Comparison of ENCODE assay signal across 11 cellular contexts in the genomic region with DNA sequence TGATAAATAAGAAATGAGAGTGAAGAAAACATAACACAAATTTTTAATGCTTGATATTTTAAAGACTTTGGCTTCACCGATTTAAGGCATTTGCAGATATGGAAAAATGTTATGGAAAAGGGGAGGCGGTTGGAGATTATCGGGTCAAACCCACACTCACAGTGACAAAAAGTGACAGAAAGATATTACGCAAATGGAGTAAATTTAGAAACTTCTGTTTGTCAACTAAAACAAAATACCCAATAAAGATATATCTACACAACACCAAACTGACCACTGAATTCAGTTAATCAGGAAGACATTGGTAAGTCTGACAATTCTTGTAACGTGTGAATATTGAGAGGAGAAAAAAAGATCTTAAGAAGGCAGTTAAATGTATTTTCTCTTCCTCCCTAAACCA. TPM values are rescaled to one million over a fixed set of nuclear protein-coding genes. Genes with fewer than 3 reads are reported as not detected.
A peak's percentile ranks its signal among the peaks of the same experiment; 100 is the strongest.
DNase-seq lines count a peak whose midpoint lies in the region; ATAC-seq, FAIRE-seq and TF ChIP-seq lines count a peak whose summit lies in the region.
"Had no signal": no experiment of that assay in that cellular context is flagged by ENCODE, and none has a peak within 500 bp of the region (broad histone marks: within the 10 kb centered on the region; RNA-seq: fewer than 3 reads in every experiment).

No MANE protein-coding gene starts in this region.

- H3K36me3 ChIP-seq in ACC112 (ENCODE audit: insufficient read depth, low read length), result no peaks in the 10 kb centered on the region
- no peaks in the 10 kb centered on the region for H3K36me3 ChIP-seq in HUES6 (ENCODE audit: control insufficient read depth, insufficient read depth, low read length)
- H3K36me3 ChIP-seq in K562 (ENCODE audit: control insufficient read depth, insufficient read depth, low read length), result peaks cover 5% of the 10 kb centered on the region; the same call in 1 of the 3 replicates
- no peaks in the 10 kb centered on the region for H3K36me3 ChIP-seq in mucosa of rectum (ENCODE audit: control insufficient read depth in 2 of 2, insufficient read depth in 2 of 2, low read length in 2 of 2)

- POLR2A ChIA-PET in K562 (lab: Yijun Ruan, JAX), result interaction anchor here (1.3 kb wide), 1 partner anchor 11 kb away, joined by 4 read pairs; no protein-coding TSS in a partner anchor

- CTCF ChIA-PET in K562 (lab: Yijun Ruan, JAX; ENCODE audit: low intra/inter-chr PET ratio), result no interaction called here

- no peak overlapping the region; the same call in 1 of the 2 replicates for H3K27ac ChIP-seq in ACC112 (ENCODE audit: low read depth, low read length)
- no peak overlapping the region for H3K27ac ChIP-seq in HUES6 (ENCODE audit: low read depth, low read length)
- H3K27ac ChIP-seq in K562 (ENCODE audit: extremely low read depth, low read depth, low read length), result peak overlapping the region; percentile 97
- H3K27ac ChIP-seq in mucosa of rectum (ENCODE audit: low read depth in 2 of 2, low read length in 2 of 2), result no peak overlapping the region

- no peaks in the 10 kb centered on the region for H3K9me1 ChIP-seq in K562 (ENCODE audit: control insufficient read depth, insufficient read depth, low read length)

- H3K9ac ChIP-seq in HUES6 (ENCODE audit: low read length), result no peak overlapping the region
- H3K9ac ChIP-seq in K562 (ENCODE audit: insufficient read depth in 1 of 2, low read depth in 2 of 2, low read length in 2 of 2), result peak overlapping the region in 1 of 2 experiments; percentile 98; a peak in 3 of 4 replicates
- no peak overlapping the region for H3K9ac ChIP-seq in mucosa of rectum (ENCODE audit: low read depth in 1 of 2, low read length in 2 of 2)

- BruUV-seq in K562 (replicated peaks; lab: Mats Ljungman, UMichigan), result no TSS peak

- no peak for FAIRE-seq in K562 (lab: Jason Lieb, UNC)
- FAIRE-seq: colon, G401.6 had no signal

- TF ChIP-seq EP300 in K562 (IDR thresholded peaks at IDR 0.05; ENCODE audit: low read length), result peak; percentile 90

- TF ChIP-seq CTCF in K562 (IDR thresholded peaks at IDR 0.05 in 2 of 3, conservative IDR thresholded peaks at IDR 0.05 in 1 of 3; ENCODE audit: insufficient read depth in 2 of 3, low read depth in 1 of 3, low read length in 3 of 3), result no peak

- TF ChIP-seq RAD21 in K562 (CRISPR knock-in tag; conservative IDR thresholded peaks at IDR 0.05 in 1 of 2, IDR thresholded peaks at IDR 0.05 in 1 of 2), result no peak

- DNase-seq in K562 (ENCODE audit: extremely low read depth in 1 of 4, low spot score in 3 of 4) (peak in 2 of 4 experiments; percentile 24 to 71), kidney tubule cell (ENCODE audit: low spot score) (no peak), germinal center (ENCODE audit: low spot score) (no peak)
- DNase-seq: NK-92 treated with Interleukin-12 subunit alpha and Interleukin-12 subunit beta, amount 100 ng/mL, for 24 hours had no signal

- no peak for TF ChIP-seq POLR2A in K562 (conservative IDR thresholded peaks at IDR 0.05)

- 0 out of 2 replicates have a peak, but pooled peaks cover 4% of the 10 kb centered on the region for H4K20me1 ChIP-seq in K562 (replicated peaks; ENCODE audit: control insufficient read depth, insufficient read depth, low read length)

- H3K4me3 ChIP-seq in ACC112 (ENCODE audit: low read depth, low read length), result peak overlapping the region; percentile 99
- H3K4me3 ChIP-seq in HUES6 (ENCODE audit: low read depth, low read length), result peak overlapping the region; percentile 98
- peak overlapping the region; percentile 91 for H3K4me3 ChIP-seq in K562
- H3K4me3 ChIP-seq in mucosa of rectum (ENCODE audit: low read length in 2 of 2), result peak overlapping the region; percentile 26 to 96

- no peaks in the 10 kb centered on the region for H3K27me3 ChIP-seq in ACC112 (ENCODE audit: insufficient read depth, low read length)
- no peaks in the 10 kb centered on the region for H3K27me3 ChIP-seq in HUES6 (ENCODE audit: control insufficient read depth, insufficient read depth, low read length)
- H3K27me3 ChIP-seq in K562 (ENCODE audit: control insufficient read depth in 2 of 2, insufficient read depth in 2 of 2, low read length in 2 of 2), result no peaks in the 10 kb centered on the region
- no peaks in the 10 kb centered on the region for H3K27me3 ChIP-seq in mucosa of rectum (ENCODE audit: control insufficient read depth in 2 of 2, insufficient read depth in 2 of 2, low read length in 2 of 2)

- H3K9me3 ChIP-seq in HUES6 (ENCODE audit: control insufficient read depth, insufficient read depth, low read depth, low read length) (no peaks in the 10 kb centered on the region), K562 (replicated peaks; ENCODE audit: control insufficient read depth, insufficient read depth, low read depth, low read length) (no peaks in the 10 kb centered on the region), mucosa of rectum (ENCODE audit: control insufficient read depth in 2 of 2, low read length in 2 of 2) (no peaks in the 10 kb centered on the region)

- no peak for ATAC-seq in K562
- ATAC-seq in HG03442 (IDR thresholded peaks at IDR 0.05; ENCODE audit: unreplicated experiment), result no peak
- ATAC-seq in GM19035 (IDR thresholded peaks at IDR 0.05; ENCODE audit: unreplicated experiment), result no peak

- in situ Hi-C loops in K562 (cut with MboI), result no loop called here

- H2AFZ ChIP-seq in ACC112 (ENCODE audit: low read length, unreplicated experiment) (no peak overlapping the region), K562 (ENCODE audit: low read depth, low read length) (no peak overlapping the region)

- peak overlapping the region; percentile 95 for H3K4me2 ChIP-seq in K562 (ENCODE audit: insufficient read depth, low read length)

- 1% methylated on average over 5 of the region's 5 CpGs for WGBS in K562 (ENCODE audit: insufficient coverage, low coverage, missing lambda C conversion rate)

- peaks cover 93% of the 10 kb centered on the region for H3K79me2 ChIP-seq in ACC112 (ENCODE audit: control insufficient read depth, insufficient read depth, low read length, unreplicated experiment)
- peaks cover 98% of the 10 kb centered on the region for H3K79me2 ChIP-seq in K562 (ENCODE audit: control insufficient read depth, insufficient read depth, low read length)

- H3K4me1 ChIP-seq in ACC112 (ENCODE audit: control insufficient read depth, insufficient read depth, low read length, unreplicated experiment) (peaks cover 13% of the 10 kb centered on the region), HUES6 (ENCODE audit: control insufficient read depth, insufficient read depth, low read length) (peaks cover 17% of the 10 kb centered on the region), K562 (replicated peaks in 1 of 2; ENCODE audit: control insufficient read depth in 2 of 2, insufficient read depth in 2 of 2, low read length in 2 of 2) (peaks cover 3 to 16% of the 10 kb centered on the region in 2 experiments; a peak in 4 of 5 replicates), mucosa of rectum (ENCODE audit: control insufficient read depth in 2 of 2, insufficient read depth in 2 of 2, low read length in 2 of 2) (peaks cover 8 to 10% of the 10 kb centered on the region in 2 donors)

- intact Hi-C loops in K562 (cut with micrococcal nuclease), result loop anchor here (2.0 to 10.0 kb wide), 2 partner anchors 46 to 148 kb away; no protein-coding TSS in a partner anchor

TF ChIP-seq in K562, 482 proteins besides CTCF, POLR2A, EP300 and RAD21 (continues in another document):
- TF ChIP-seq ZNF253 (CRISPR knock-in tag; conservative IDR thresholded peaks at IDR 0.05), result no peak
- TF ChIP-seq L3MBTL2 (IDR thresholded peaks at IDR 0.05), result no peak
- TF ChIP-seq NONO (IDR thresholded peaks at IDR 0.05; ENCODE audit: low read depth in 2 of 2, low read length in 1 of 2), result no peak
- TF ChIP-seq ZNF668 (CRISPR knock-in tag; IDR thresholded peaks at IDR 0.05), result no peak
- no peak for TF ChIP-seq CHD1 (IDR thresholded peaks at IDR 0.05; ENCODE audit: low read length)
- TF ChIP-seq, protein P1, sequence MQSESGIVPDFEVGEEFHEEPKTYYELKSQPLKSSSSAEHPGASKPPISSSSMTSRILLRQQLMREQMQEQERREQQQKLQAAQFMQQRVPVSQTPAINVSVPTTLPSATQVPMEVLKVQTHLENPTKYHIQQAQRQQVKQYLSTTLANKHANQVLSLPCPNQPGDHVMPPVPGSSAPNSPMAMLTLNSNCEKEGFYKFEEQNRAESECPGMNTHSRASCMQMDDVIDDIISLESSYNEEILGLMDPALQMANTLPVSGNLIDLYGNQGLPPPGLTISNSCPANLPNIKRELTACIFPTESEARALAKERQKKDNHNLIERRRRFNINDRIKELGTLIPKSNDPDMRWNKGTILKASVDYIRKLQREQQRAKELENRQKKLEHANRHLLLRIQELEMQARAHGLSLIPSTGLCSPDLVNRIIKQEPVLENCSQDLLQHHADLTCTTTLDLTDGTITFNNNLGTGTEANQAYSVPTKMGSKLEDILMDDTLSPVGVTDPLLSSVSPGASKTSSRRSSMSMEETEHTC (IDR thresholded peaks at IDR 0.05), result no peak
- no peak for TF ChIP-seq ZNF316 (IDR thresholded peaks at IDR 0.05)
- TF ChIP-seq RCOR1 (IDR thresholded peaks at IDR 0.05; ENCODE audit: borderline replicate concordance in 1 of 2, low read depth in 2 of 2, low read length in 2 of 2), result peak in 1 of 2 experiments; percentile 64; a peak in 2 of 4 replicates
- 0 out of 2 replicates have a peak, but pooled peaks have one; percentile 19 for TF ChIP-seq PML (IDR thresholded peaks at IDR 0.05; ENCODE audit: low read length)
- peak; percentile 64 for TF ChIP-seq CREM (IDR thresholded peaks at IDR 0.05; ENCODE audit: low read depth)
- peak; percentile 68 for TF ChIP-seq TAL1 (IDR thresholded peaks at IDR 0.05)
- no peak for TF ChIP-seq THRAP3 (IDR thresholded peaks at IDR 0.05; ENCODE audit: borderline replicate concordance)

RNA-seq across cellular contexts. Expression of a gene that starts 2.5 kb away (rescaled TPM):
- 78.5 and 335 TPM in 2 replicates for total RNA-seq in K562 (2011; cell fraction: chromatin; rRNA removed; ENCODE audit: low replicate concordance)
- 46.4 and 56.5 TPM in 2 replicates for total RNA-seq in K562 (2011; cell fraction: nucleolus; rRNA removed)
- total RNA-seq in K562 (2011; cell fraction: nucleoplasm; rRNA removed), result 94.4 and 121 TPM in 2 replicates
- total RNA-seq in K562 (2014; rRNA removed), result 68.0 and 116 TPM in 2 replicates
- 106 and 131 TPM in 2 replicates for total RNA-seq in K562 (2014; rRNA removed; fragmentation: Illumina TruSeq; extraction: Trizol)
- 118 and 119 TPM in 2 replicates for total RNA-seq in K562 (2015; rRNA removed; fragmentation: Illumina TruSeq; extraction: Trizol)
- total RNA-seq in K562 (2021), result 51.9 and 53.3 TPM in 2 replicates
- polyA plus RNA-seq in K562 (2011; rRNA removed), result 49.3 and 51.3 TPM in 2 replicates
- 11.0 and 12.7 TPM in 2 replicates for polyA plus RNA-seq in K562 (2011; cell fraction: cytosol; rRNA removed)
- 52.5 and 67.8 TPM in 2 replicates for polyA plus RNA-seq in K562 (2011; cell fraction: nucleus; rRNA removed)
- polyA plus RNA-seq in K562 (2012), result 29.0 and 33.0 TPM in 2 replicates
- 83.8 and 109 TPM in 2 replicates for polyA plus RNA-seq in K562 (2014; fragmentation: Illumina TruSeq; extraction: Trizol)
- polyA plus RNA-seq in K562 (2014; fragmentation: Nextera tagmentation; extraction: Ambion mirVana), result 10 to 100 TPM; 26.4 to 42.3 TPM
- polyA plus RNA-seq in K562 (2014; rRNA removed), result 37.0 and 44.1 TPM in 2 replicates
- 232 and 234 TPM in 2 replicates for polyA minus RNA-seq in K562 (2011; rRNA and poly(A)+ RNA removed)
- polyA minus RNA-seq in K562 (2011; cell fraction: cytosol; rRNA and poly(A)+ RNA removed), result 52.6 and 79.4 TPM in 2 replicates
- 96.9 and 176 TPM in 2 replicates for polyA minus RNA-seq in K562 (2011; cell fraction: nucleus; rRNA and poly(A)+ RNA removed)
